16 cellular contexts compared by ENCODE assay signal in the genomic region with DNA sequence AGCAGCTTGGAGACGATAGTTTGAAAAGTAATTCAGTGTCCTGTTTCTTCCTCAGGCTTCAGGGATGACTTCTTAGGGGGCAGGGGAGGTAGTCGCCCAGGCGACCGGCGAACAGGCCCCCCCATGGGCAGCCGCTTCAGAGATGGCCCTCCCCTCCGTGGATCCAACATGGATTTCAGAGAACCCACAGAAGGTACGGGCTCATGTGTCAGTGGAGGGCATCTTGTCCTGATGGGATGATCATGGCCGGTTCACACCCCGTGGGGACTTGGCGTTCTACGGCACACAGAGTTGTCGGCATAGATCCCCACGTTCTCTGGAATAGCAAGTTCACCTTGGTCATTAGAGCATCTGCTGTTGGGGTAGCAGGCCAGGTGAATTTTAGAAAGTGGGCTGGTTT. TPM values are rescaled to one million over a fixed set of nuclear protein-coding genes. Genes with fewer than 3 reads are reported as not detected.
DNase-seq lines count a peak whose midpoint lies in the region; ATAC-seq, FAIRE-seq and TF ChIP-seq lines count a peak whose summit lies in the region.
"Had no signal": no experiment of that assay in that cellular context is flagged by ENCODE, and none has a peak within 500 bp of the region (broad histone marks: within the 10 kb centered on the region; RNA-seq: fewer than 3 reads in every experiment).

No MANE protein-coding gene starts in this region.

- H3K27ac Mint-ChIP-seq in CD8-positive, alpha-beta T cell = peak overlapping the region; percentile 78
- no peak overlapping the region for H3K27ac Mint-ChIP-seq in GM23338
- H3K27ac Mint-ChIP-seq in natural killer cell treated with Interleukin-12 subunit alpha and Interleukin-12 subunit beta and Interleukin-15 and Interleukin-18, amount 100 ng/mL, for 72 hours = peak overlapping the region; percentile 85 to 86

- peaks cover 53% of the 10 kb centered on the region for H3F3A ChIP-seq in GM23338 (replicated peaks; ENCODE audit: low read depth)

- CTCF ChIA-PET in CD8-positive, alpha-beta T cell (lab: Charles Lee) = interaction anchor here (2.6 kb wide), 2 partner anchors 10 to 12 kb away, joined by 7 to 13 read pairs; no protein-coding TSS in a partner anchor
- CTCF ChIA-PET in GM12878 (lab: Yijun Ruan, JAX) = interaction anchor here (1.0 to 2.5 kb wide), 2 partner anchors 11 to 207 kb away, joined by 4 to 10 read pairs; no protein-coding TSS in a partner anchor

- intact Hi-C loops in CD8-positive, alpha-beta T cell (cut with DNase I, micrococcal nuclease) = no loop called here
- intact Hi-C loops in GM12878 (cut with micrococcal nuclease; ENCODE audit: unreplicated experiment) = no loop called here

- H3K4me3 Mint-ChIP-seq in CD8-positive, alpha-beta T cell = no peak overlapping the region
- no peak overlapping the region; the same call in 2 of the 3 replicates for H3K4me3 Mint-ChIP-seq in GM23338
- H3K4me3 Mint-ChIP-seq in natural killer cell treated with Interleukin-12 subunit alpha and Interleukin-12 subunit beta and Interleukin-15 and Interleukin-18, amount 100 ng/mL, for 72 hours = peak overlapping the region; percentile 81

- no peak for FAIRE-seq in GM12878 (lab: Jason Lieb, UNC)
- FAIRE-seq: GM19239 had no signal

- BruUV-seq in GM12878 (replicated peaks; lab: Mats Ljungman, UMichigan) = no TSS peak

- H3K9ac ChIP-seq in GM12878 (ENCODE audit: control insufficient read depth, insufficient read depth, low read length) = no peak overlapping the region

- H3K4me2 ChIP-seq in GM23338 (no peak overlapping the region), GM12878 (ENCODE audit: control insufficient read depth, insufficient read depth) (no peak overlapping the region)

- no peak for TF ChIP-seq CTCF in CD8-positive, alpha-beta T cell (IDR thresholded peaks at IDR 0.05)
- no peak for TF ChIP-seq CTCF in GM23338 (conservative IDR thresholded peaks at IDR 0.05; ENCODE audit: low read depth in 2 of 2)
- TF ChIP-seq CTCF in GM12878 (IDR thresholded peaks at IDR 0.05 in 2 of 3, conservative IDR thresholded peaks at IDR 0.05 in 1 of 3; ENCODE audit: control insufficient read depth in 2 of 3, extremely low read depth in 1 of 3, insufficient read depth in 1 of 3, low read depth in 3 of 3, low read length in 3 of 3) = no peak
- no peak for TF ChIP-seq CTCF in suprapubic skin (IDR thresholded peaks at IDR 0.05)

- H2AFZ ChIP-seq in GM23338 (no peak overlapping the region), GM12878 (ENCODE audit: control insufficient read depth, low read depth, low read length) (no peak overlapping the region)

- H3K36me3 ChIP-seq in CD8-positive, alpha-beta T cell (ENCODE audit: insufficient read depth, low read length) = peaks cover 36% of the 10 kb centered on the region
- H3K36me3 ChIP-seq in GM23338 (ENCODE audit: insufficient read depth) = peaks cover 44% of the 10 kb centered on the region
- peaks cover 33 to 38% of the 10 kb centered on the region in 2 experiments for H3K36me3 ChIP-seq in GM12878 (ENCODE audit: control insufficient read depth in 2 of 2, insufficient read depth in 2 of 2, low read length in 1 of 2)
- H3K36me3 ChIP-seq in suprapubic skin = peaks cover 79% of the 10 kb centered on the region
- H3K36me3 ChIP-seq: ovary had no signal

- DNase-seq in CD8-positive, alpha-beta T cell = no peak
- no peak for DNase-seq in GM23338 (ENCODE audit: low spot score)
- DNase-seq in GM12878 (ENCODE audit: low read depth, low spot score) = no peak
- peak; percentile 41 for DNase-seq in natural killer cell treated with Interleukin-12 subunit alpha and Interleukin-12 subunit beta and Interleukin-15 and Interleukin-18, amount 100 ng/mL, for 72 hours (ENCODE audit: low spot score)
- DNase-seq in midbrain (lab: John Stamatoyannopoulos, UW) = no peak
- no peak for DNase-seq in suprapubic skin (ENCODE audit: low spot score in 2 of 2)
- DNase-seq: AML-193; KBM-7; NCI-H2081 treated with DMSO at 0.1 percent for 48 hours; NCI-H524 treated with DMSO at 0.1 percent for 48 hours; stimulated activated CD4-positive, alpha-beta T cell treated with anti-CD3 and anti-CD28 coated beads, Interleukin-1b, Interleukin-23, amount 100 ng/mL, for 48 hours had no signal

- H3K36me3 Mint-ChIP-seq in CD8-positive, alpha-beta T cell = peaks cover 75% of the 10 kb centered on the region
- H3K36me3 Mint-ChIP-seq in GM23338 (ENCODE audit: low read depth) = peaks cover 74% of the 10 kb centered on the region
- peaks cover 19% of the 10 kb centered on the region for H3K36me3 Mint-ChIP-seq in natural killer cell treated with Interleukin-12 subunit alpha and Interleukin-12 subunit beta and Interleukin-15 and Interleukin-18, amount 100 ng/mL, for 72 hours

- no peak for TF ChIP-seq RAD21 in GM12878 (IDR thresholded peaks at IDR 0.05; ENCODE audit: insufficient read depth, low read depth, low read length)

- no peaks in the 10 kb centered on the region for H3K9me3 ChIP-seq in CD8-positive, alpha-beta T cell (ENCODE audit: low read length)
- H3K9me3 ChIP-seq in GM12878 (replicated peaks; ENCODE audit: control insufficient read depth, insufficient read depth, low read length) (no peaks in the 10 kb centered on the region), suprapubic skin (no peaks in the 10 kb centered on the region)
- H3K9me3 ChIP-seq: ovary had no signal

- peaks cover 14% of the 10 kb centered on the region for H3K4me1 ChIP-seq in CD8-positive, alpha-beta T cell (ENCODE audit: insufficient read depth, low read length)
- no peaks in the 10 kb centered on the region for H3K4me1 ChIP-seq in GM23338 (ENCODE audit: insufficient read depth)
- H3K4me1 ChIP-seq in GM12878 (ENCODE audit: control insufficient read depth, insufficient read depth, low read length) = no peaks in the 10 kb centered on the region
- H3K4me1 ChIP-seq in suprapubic skin = no peaks in the 10 kb centered on the region

- H3K9me2 ChIP-seq in GM23338 (ENCODE audit: insufficient read depth) = no peaks in the 10 kb centered on the region

- no peak overlapping the region for H3K4me3 ChIP-seq in CD8-positive, alpha-beta T cell (ENCODE audit: low read depth, low read length)
- H3K4me3 ChIP-seq in GM23338 (no peak overlapping the region), GM12878 (no peak overlapping the region), suprapubic skin (no peak overlapping the region)
- H3K4me3 ChIP-seq: ovary had no signal

- H3K27me3 Mint-ChIP-seq in CD8-positive, alpha-beta T cell (ENCODE audit: low read depth) = no peaks in the 10 kb centered on the region
- H3K27me3 Mint-ChIP-seq in GM23338 (ENCODE audit: insufficient read depth, low read depth, poor library complexity) = peaks cover 10% of the 10 kb centered on the region
- H3K27me3 Mint-ChIP-seq in natural killer cell treated with Interleukin-12 subunit alpha and Interleukin-12 subunit beta and Interleukin-15 and Interleukin-18, amount 100 ng/mL, for 72 hours = no peaks in the 10 kb centered on the region

- SMC1A ChIA-PET in GM12878 (lab: Charles Lee; ENCODE audit: uncharacterized antibody, unreplicated experiment) = interaction anchor here (1.8 kb wide), 1 partner anchor 15 kb away, joined by 9 read pairs; no protein-coding TSS in a partner anchor

- 96% methylated on average over 14 of the region's 14 CpGs for WGBS in GM12878 (ENCODE audit: insufficient coverage, insufficient replicate concordance, low lambda C conversion rate, missing lambda C conversion rate)
- WGBS in suprapubic skin = 91% methylated on average over 14 of the region's 14 CpGs

- H3K27ac ChIP-seq in CD8-positive, alpha-beta T cell (ENCODE audit: low read depth, low read length) = no peak overlapping the region
- H3K27ac ChIP-seq in GM23338 (ENCODE audit: low read depth) (peak overlapping the region; percentile 78; the same call in 1 of the 2 replicates), GM12878 (ENCODE audit: control insufficient read depth, insufficient read depth) (no peak overlapping the region), suprapubic skin (no peak overlapping the region)
- H3K27ac ChIP-seq: ovary had no signal

- TF ChIP-seq POLR2A in GM12878 (IDR thresholded peaks at IDR 0.05; ENCODE audit: low read depth, low read length) (peak; percentile 47; the same call in 1 of the 2 replicates), suprapubic skin (IDR thresholded peaks at IDR 0.05) (no peak)

- peaks cover 34% of the 10 kb centered on the region for H3K79me2 ChIP-seq in GM23338 (replicated peaks; ENCODE audit: insufficient read depth)
- H3K79me2 ChIP-seq in GM12878 (ENCODE audit: control insufficient read depth, insufficient read depth, low read length) = no peaks in the 10 kb centered on the region

- H4K20me1 ChIP-seq in GM23338 (replicated peaks; ENCODE audit: insufficient read depth) (peaks cover 41% of the 10 kb centered on the region), GM12878 (ENCODE audit: control insufficient read depth, insufficient read depth) (peaks cover 2% of the 10 kb centered on the region; the same call in 1 of the 2 replicates)

- TF ChIP-seq EP300 in GM12878 (IDR thresholded peaks at IDR 0.05; ENCODE audit: borderline replicate concordance in 1 of 2, control insufficient read depth in 1 of 2, low read depth in 2 of 2, low read length in 2 of 2) (no peak), suprapubic skin (IDR thresholded peaks at IDR 0.05) (no peak)

- RAD21 ChIA-PET in GM12878 (lab: Charles Lee; ENCODE audit: unreplicated experiment) = no interaction called here

- H3K27me3 ChIP-seq in CD8-positive, alpha-beta T cell (ENCODE audit: insufficient read depth, low read length) = no peaks in the 10 kb centered on the region
- no peaks in the 10 kb centered on the region for H3K27me3 ChIP-seq in GM23338 (ENCODE audit: insufficient read depth)
- no peaks in the 10 kb centered on the region for H3K27me3 ChIP-seq in GM12878 (replicated peaks in 1 of 2; ENCODE audit: control insufficient read depth in 2 of 2, insufficient read depth in 2 of 2, low read length in 1 of 2)
- no peaks in the 10 kb centered on the region for H3K27me3 ChIP-seq in suprapubic skin
- H3K27me3 ChIP-seq: ovary had no signal

- no peaks in the 10 kb centered on the region for H3K9me3 Mint-ChIP-seq in CD8-positive, alpha-beta T cell
- no peaks in the 10 kb centered on the region for H3K9me3 Mint-ChIP-seq in GM23338
- no peaks in the 10 kb centered on the region for H3K9me3 Mint-ChIP-seq in natural killer cell treated with Interleukin-12 subunit alpha and Interleukin-12 subunit beta and Interleukin-15 and Interleukin-18, amount 100 ng/mL, for 72 hours

- in situ Hi-C loops in GM12878 (cut with MboI) = no loop called here

- POLR2A ChIA-PET in CD8-positive, alpha-beta T cell (lab: Charles Lee) = interaction anchor here (1.9 kb wide), 1 partner anchor 21 kb away, joined by 9 read pairs; a partner anchor contains a TSS
- POLR2A ChIA-PET in GM12878 (lab: Charles Lee) = interaction anchor here (0.6 to 1.0 kb wide), 2 partner anchors 14 to 116 kb away, joined by 3 to 4 read pairs; no protein-coding TSS in a partner anchor

- peaks cover 20% of the 10 kb centered on the region for H3K4me1 Mint-ChIP-seq in CD8-positive, alpha-beta T cell (ENCODE audit: low read depth)
- peaks cover 4% of the 10 kb centered on the region; the same call in 2 of the 3 replicates for H3K4me1 Mint-ChIP-seq in GM23338
- H3K4me1 Mint-ChIP-seq in natural killer cell treated with Interleukin-12 subunit alpha and Interleukin-12 subunit beta and Interleukin-15 and Interleukin-18, amount 100 ng/mL, for 72 hours (ENCODE audit: low read depth in 2 of 2) = peaks cover 19 to 23% of the 10 kb centered on the region in 2 donors

- no peak for ATAC-seq in CD8-positive, alpha-beta T cell
- no peak for ATAC-seq in GM23338
- ATAC-seq in GM12878 = no peak
- no peak for ATAC-seq in natural killer cell treated with Interleukin-12 subunit alpha and Interleukin-12 subunit beta and Interleukin-15 and Interleukin-18, amount 100 ng/mL, for 72 hours
- no peak for ATAC-seq in GM21529 (IDR thresholded peaks at IDR 0.05; ENCODE audit: unreplicated experiment)
- ATAC-seq: esophagus mucosa, HCT116 had no signal

RNA-seq across cellular contexts. Expression of a gene that starts 15.1 kb away (rescaled TPM):
- total RNA-seq in CD8-positive, alpha-beta T cell = 1 to 10 TPM; 1.3 to 1.4 TPM
- 0.08 TPM in 1 of 2 replicates, not detected in the other for total RNA-seq in GM23338 (2014; rRNA removed; shearing (Covaris generic))
- 0.94 and 1.5 TPM in 2 replicates for polyA plus RNA-seq in GM23338 (2016; fragmentation: Nextera tagmentation; extraction: Ambion mirVana)
- total RNA-seq in GM12878 (2013; cell fraction: nucleolus; rRNA removed) = 220 and 226 TPM in 2 replicates
- total RNA-seq in GM12878 (2014; rRNA removed) = 205 and 218 TPM in 2 replicates
- 162 and 166 TPM in 2 replicates for total RNA-seq in GM12878 (2014; rRNA removed; fragmentation: Illumina TruSeq; extraction: Trizol)
- 217 TPM in 2 replicates for total RNA-seq in GM12878 (2021)
- polyA plus RNA-seq in GM12878 (2011; ENCODE audit: low read depth) = 90.0 TPM
- 124 and 153 TPM in 2 replicates for polyA plus RNA-seq in GM12878 (2011; rRNA removed)
- 144 and 171 TPM in 2 replicates for polyA plus RNA-seq in GM12878 (2011; cell fraction: cytosol; rRNA removed)
- 154 and 158 TPM in 2 replicates for polyA plus RNA-seq in GM12878 (2011; cell fraction: nucleus; rRNA removed)
- 148 and 154 TPM in 2 replicates for polyA plus RNA-seq in GM12878 (2012)
- 104 and 177 TPM in 2 replicates for polyA plus RNA-seq in GM12878 (2014; fragmentation: Illumina TruSeq; extraction: Trizol)
- 10 to 100 TPM; 33.4 to 48.7 TPM for polyA plus RNA-seq in GM12878 (2014; fragmentation: Nextera tagmentation; extraction: Ambion mirVana)
- 242 and 276 TPM in 2 replicates for polyA plus RNA-seq in GM12878 (2014; rRNA removed)
- polyA plus RNA-seq in GM12878 (2016; fragmentation: Nextera tagmentation; extraction: Ambion mirVana) = 100 to 1,000 TPM; 195 to 218 TPM
- 76.4 and 144 TPM in 2 replicates for polyA minus RNA-seq in GM12878 (2011; rRNA and poly(A)+ RNA removed)
- polyA minus RNA-seq in GM12878 (2011; cell fraction: cytosol; rRNA and poly(A)+ RNA removed) = 40.3 and 41.0 TPM in 2 replicates
- polyA minus RNA-seq in GM12878 (2011; cell fraction: nucleus; rRNA and poly(A)+ RNA removed) = 59.7 and 105 TPM in 2 replicates
- total RNA-seq in natural killer cell treated with Interleukin-12 subunit alpha and Interleukin-12 subunit beta and Interleukin-15 and Interleukin-18, amount 100 ng/mL, for 72 hours = 100 to 1,000 TPM in 1 of 2 donors, 10 to 100 TPM in 1; 78.0 to 161 TPM
- total RNA-seq in suprapubic skin = 1 to 10 TPM in 3 of 4 donors, under 1 TPM in 1; 0.57 to 4.3 (median 1.6) TPM

RNA-seq across cellular contexts. Expression of a gene that starts 20.5 kb away (rescaled TPM):
- 100 to 1,000 TPM; 330 to 357 TPM for total RNA-seq in CD8-positive, alpha-beta T cell
- 298 and 309 TPM in 2 replicates for total RNA-seq in GM23338 (2014; rRNA removed; shearing (Covaris generic))
- polyA plus RNA-seq in GM23338 (2016; fragmentation: Nextera tagmentation; extraction: Ambion mirVana) (183 and 197 TPM in 2 replicates), GM12878 (2011; rRNA removed) (402 and 443 TPM in 2 replicates), GM12878 (2014; fragmentation: Illumina TruSeq; extraction: Trizol) (162 and 253 TPM in 2 replicates), GM12878 (2014; fragmentation: Nextera tagmentation; extraction: Ambion mirVana) (10 to 100 TPM in 1 of 2 experiments, 1 to 10 TPM in 1; 9.9 to 23.8 TPM), GM12878 (2014; rRNA removed) (330 and 336 TPM in 2 replicates), GM12878 (2016; fragmentation: Nextera tagmentation; extraction: Ambion mirVana) (100 to 1,000 TPM; 262 to 286 TPM)
- total RNA-seq in GM12878 (2013; cell fraction: nucleolus; rRNA removed) = 153 and 162 TPM in 2 replicates
- total RNA-seq in GM12878 (2014; rRNA removed) (255 and 283 TPM in 2 replicates), GM12878 (2014; rRNA removed; fragmentation: Illumina TruSeq; extraction: Trizol) (241 and 253 TPM in 2 replicates), GM12878 (2021) (320 and 334 TPM in 2 replicates), suprapubic skin (100 to 1,000 TPM; 201 to 289 (median 243) TPM)
- polyA plus RNA-seq in GM12878 (2011; ENCODE audit: low read depth) = 149 TPM
- 430 and 438 TPM in 2 replicates for polyA plus RNA-seq in GM12878 (2011; cell fraction: cytosol; rRNA removed)
- 255 and 292 TPM in 2 replicates for polyA plus RNA-seq in GM12878 (2011; cell fraction: nucleus; rRNA removed)
- polyA plus RNA-seq in GM12878 (2012) = 267 and 268 TPM in 2 replicates
- 256 and 304 TPM in 2 replicates for polyA minus RNA-seq in GM12878 (2011; rRNA and poly(A)+ RNA removed)
- 121 and 139 TPM in 2 replicates for polyA minus RNA-seq in GM12878 (2011; cell fraction: cytosol; rRNA and poly(A)+ RNA removed)
- 67.6 and 79.7 TPM in 2 replicates for polyA minus RNA-seq in GM12878 (2011; cell fraction: nucleus; rRNA and poly(A)+ RNA removed)
- 100 to 1,000 TPM; 344 to 347 TPM for total RNA-seq in natural killer cell treated with Interleukin-12 subunit alpha and Interleukin-12 subunit beta and Interleukin-15 and Interleukin-18, amount 100 ng/mL, for 72 hours

RNA-seq across cellular contexts. Expression of a gene that starts 59.5 kb away (rescaled TPM):
- 10 to 100 TPM in 1 of 2 experiments, 1 to 10 TPM in 1; 8.8 to 10.7 TPM for total RNA-seq in CD8-positive, alpha-beta T cell
- 62.4 and 75.2 TPM in 2 replicates for total RNA-seq in GM23338 (2014; rRNA removed; shearing (Covaris generic))
- polyA plus RNA-seq in GM23338 (2016; fragmentation: Nextera tagmentation; extraction: Ambion mirVana) (55.3 and 56.4 TPM in 2 replicates), GM12878 (2011; rRNA removed) (47.0 and 69.3 TPM in 2 replicates), GM12878 (2014; fragmentation: Illumina TruSeq; extraction: Trizol) (108 and 121 TPM in 2 replicates), GM12878 (2014; fragmentation: Nextera tagmentation; extraction: Ambion mirVana) (10 to 100 TPM; 25.8 to 45.2 TPM), GM12878 (2014; rRNA removed) (89.9 and 92.7 TPM in 2 replicates), GM12878 (2016; fragmentation: Nextera tagmentation; extraction: Ambion mirVana) (100 to 1,000 TPM; 135 to 145 TPM)
- 17.6 and 17.8 TPM in 2 replicates for total RNA-seq in GM12878 (2013; cell fraction: nucleolus; rRNA removed)
- total RNA-seq in GM12878 (2014; rRNA removed) (95.3 and 95.8 TPM in 2 replicates), GM12878 (2014; rRNA removed; fragmentation: Illumina TruSeq; extraction: Trizol) (87.5 and 91.9 TPM in 2 replicates), GM12878 (2021) (73.3 and 73.5 TPM in 2 replicates), suprapubic skin (10 to 100 TPM; 15.0 to 17.2 (median 16.4) TPM)
- 29.8 TPM for polyA plus RNA-seq in GM12878 (2011; ENCODE audit: low read depth)
- 67.8 and 85.5 TPM in 2 replicates for polyA plus RNA-seq in GM12878 (2011; cell fraction: cytosol; rRNA removed)
- 18.8 and 27.6 TPM in 2 replicates for polyA plus RNA-seq in GM12878 (2011; cell fraction: nucleus; rRNA removed)
- polyA plus RNA-seq in GM12878 (2012) = 37.5 and 41.6 TPM in 2 replicates
- polyA minus RNA-seq in GM12878 (2011; rRNA and poly(A)+ RNA removed) = 85.6 and 92.8 TPM in 2 replicates
- 34.7 and 43.0 TPM in 2 replicates for polyA minus RNA-seq in GM12878 (2011; cell fraction: cytosol; rRNA and poly(A)+ RNA removed)
- 12.7 and 23.5 TPM in 2 replicates for polyA minus RNA-seq in GM12878 (2011; cell fraction: nucleus; rRNA and poly(A)+ RNA removed)
- 10 to 100 TPM; 66.4 to 87.5 TPM for total RNA-seq in natural killer cell treated with Interleukin-12 subunit alpha and Interleukin-12 subunit beta and Interleukin-15 and Interleukin-18, amount 100 ng/mL, for 72 hours

Comparison
In these comparisons a context has a peak if more than half of its experiments do, and no peak if none do; other contexts are left out.
1. RNA of a gene that starts 15.1 kb away (total RNA-seq): 162 to 226 TPM in GM12878 and 78.0 to 161 TPM in natural killer cell treated with Interleukin-12 subunit alpha and Interleukin-12 subunit beta and Interleukin-15 and Interleukin-18, amount 100 ng/mL, for 72 hours; 0.57 to 4.3 TPM in suprapubic skin, 1.3 to 1.4 TPM in CD8-positive, alpha-beta T cell and 0.08 TPM in GM23338; every median in the first group is over 10 times any median in the second.